Comparison of ENCODE assay signal across 8 cellular contexts in genomic region chr19:1863308-1863637, GRCh38. TPM values are rescaled to one million over a fixed set of nuclear protein-coding genes. Genes with fewer than 3 reads are reported as not detected.
DNase-seq lines count a peak whose midpoint lies in the region; ATAC-seq and TF ChIP-seq lines count a peak whose summit lies in the region.

TSS of gene KLF16 (minus strand) at chr19:1863579. CDS start at chr19:1863497, 82 bp downstream.

- peak in 2 of 3 donors; percentile 32 to 80 for TF ChIP-seq POLR2A in spleen (IDR thresholded peaks at IDR 0.05)

- H3K4me1 ChIP-seq in right atrium auricular region = peaks cover 0 to 52% of the 10 kb centered on the region in 2 donors
- H3K4me1 ChIP-seq in spleen = peaks cover 29 to 73% (median 53%) of the 10 kb centered on the region in 6 donors

- H3K27ac ChIP-seq in WERI-Rb-1 = peak within 1 kb of the TSS; percentile 97
- H3K27ac ChIP-seq in right atrium auricular region = peak within 1 kb of the TSS; percentile 88 to 90
- H3K27ac ChIP-seq in spleen = peak within 1 kb of the TSS; percentile 86 to 99 (median 96)

- DNase-seq in activated CD8-positive, alpha-beta memory T cell treated with anti-CD3 and anti-CD28 coated beads, Interleukin-2, amount 10 ng/mL, durations not matched to agents 7 days and 5 days = no peak
- no peak for DNase-seq in activated CD8-positive, alpha-beta memory T cell treated with anti-CD3 and anti-CD28 coated beads for 24 hours
- DNase-seq in WERI-Rb-1 (no peak), right atrium auricular region (ENCODE audit: low spot score) (no peak), spleen (no peak), NCI-H128 (lab: John Stamatoyannopoulos, UW; ENCODE audit: unreplicated experiment) (no peak)
- no peak for DNase-seq in central memory CD4-positive, alpha-beta T cell

- H3K27ac Mint-ChIP-seq in activated CD8-positive, alpha-beta memory T cell treated with anti-CD3 and anti-CD28 coated beads, Interleukin-2, amount 10 ng/mL, durations not matched to agents 7 days and 5 days = peak within 1 kb of the TSS; percentile 90

- no peaks in the 10 kb centered on the region for H3K36me3 Mint-ChIP-seq in activated CD8-positive, alpha-beta memory T cell treated with anti-CD3 and anti-CD28 coated beads, Interleukin-2, amount 10 ng/mL, durations not matched to agents 7 days and 5 days

- H3K4me3 ChIP-seq in WERI-Rb-1 (ENCODE audit: low read depth, low read length) = peak within 1 kb of the TSS; percentile 74
- peak within 1 kb of the TSS; percentile 71 to 73 for H3K4me3 ChIP-seq in right atrium auricular region
- peak within 1 kb of the TSS; percentile 74 to 92 (median 81) for H3K4me3 ChIP-seq in spleen

- H3K9me3 Mint-ChIP-seq in activated CD8-positive, alpha-beta memory T cell treated with anti-CD3 and anti-CD28 coated beads, Interleukin-2, amount 10 ng/mL, durations not matched to agents 7 days and 5 days (ENCODE audit: low read depth) = no peaks in the 10 kb centered on the region

- peak within 1 kb of the TSS; percentile 85 for H3K4me3 Mint-ChIP-seq in activated CD8-positive, alpha-beta memory T cell treated with anti-CD3 and anti-CD28 coated beads, Interleukin-2, amount 10 ng/mL, durations not matched to agents 7 days and 5 days

- intact Hi-C loops in spleen (cut with DNase I; ENCODE audit: low total_unique reads) = no loop called here

- CTCF ChIA-PET in activated CD8-positive, alpha-beta memory T cell treated with anti-CD3 and anti-CD28 coated beads, Interleukin-2, amount 10 ng/mL, durations not matched to agents 7 days and 5 days (lab: Charles Lee) = no interaction called here

- H3K27me3 ChIP-seq in WERI-Rb-1 (ENCODE audit: insufficient read depth, low read depth, severe bottlenecking) (no peaks in the 10 kb centered on the region), right atrium auricular region (no peaks in the 10 kb centered on the region), spleen (replicated peaks in 1 of 7) (no peaks in the 10 kb centered on the region)

- TF ChIP-seq CTCF in WERI-Rb-1 (IDR thresholded peaks at IDR 0.05; ENCODE audit: low read depth, low read length) = no peak
- no peak for TF ChIP-seq CTCF in right atrium auricular region (IDR thresholded peaks at IDR 0.05)
- TF ChIP-seq CTCF in spleen (IDR thresholded peaks at IDR 0.05 in 8 of 11, conservative IDR thresholded peaks at IDR 0.05 in 3 of 11) = no peak

- no peaks in the 10 kb centered on the region for H3K27me3 Mint-ChIP-seq in activated CD8-positive, alpha-beta memory T cell treated with anti-CD3 and anti-CD28 coated beads, Interleukin-2, amount 10 ng/mL, durations not matched to agents 7 days and 5 days

- H3K36me3 ChIP-seq in WERI-Rb-1 = no peaks in the 10 kb centered on the region
- no peaks in the 10 kb centered on the region for H3K36me3 ChIP-seq in right atrium auricular region
- no peaks in the 10 kb centered on the region for H3K36me3 ChIP-seq in spleen

- ATAC-seq in activated CD8-positive, alpha-beta memory T cell treated with anti-CD3 and anti-CD28 coated beads, Interleukin-2, amount 10 ng/mL, durations not matched to agents 7 days and 5 days = no peak
- no peak for ATAC-seq in GM21360 (IDR thresholded peaks at IDR 0.05; ENCODE audit: unreplicated experiment)

- H3K4me1 Mint-ChIP-seq in activated CD8-positive, alpha-beta memory T cell treated with anti-CD3 and anti-CD28 coated beads, Interleukin-2, amount 10 ng/mL, durations not matched to agents 7 days and 5 days = peaks cover 33% of the 10 kb centered on the region

- WGBS in spleen, 5 donors = 0 to 1% (median 1%) methylated on average over 24 to 66 of the region's 66 CpGs; no CpG with 5 or more reads in 1 of the 5 donors

- H3K9me3 ChIP-seq in WERI-Rb-1 (ENCODE audit: severe bottlenecking) (peaks cover 2% of the 10 kb centered on the region), right atrium auricular region (no peaks in the 10 kb centered on the region), spleen (no peaks in the 10 kb centered on the region)

RNA-seq across cellular contexts. Expression of gene KLF16, which starts in this region (rescaled TPM):
- 10 to 100 TPM; 22.6 to 28.1 TPM for total RNA-seq in activated CD8-positive, alpha-beta memory T cell treated with anti-CD3 and anti-CD28 coated beads, Interleukin-2, amount 10 ng/mL, durations not matched to agents 7 days and 5 days
- 1 to 10 TPM; 4.4 to 5.6 TPM for total RNA-seq in right atrium auricular region
- total RNA-seq in spleen = 10 to 100 TPM; 12.9 to 39.0 (median 29.5) TPM
- 10 to 100 TPM in 1 of 3 donors, 1 to 10 TPM in 2; 7.1 to 19.5 (median 8.1) TPM for polyA plus RNA-seq in spleen
